20 cellular contexts compared by ENCODE assay signal in genomic region chr9:68336639-68337339, GRCh38. TPM values are rescaled to one million over a fixed set of nuclear protein-coding genes. Genes with fewer than 3 reads are reported as not detected.
"Had no signal": no experiment of that assay in that cellular context is flagged by ENCODE, and none has a peak within 500 bp of the region (broad histone marks: within the 10 kb centered on the region; RNA-seq: fewer than 3 reads in every experiment).

No MANE protein-coding gene starts in this region.

RNA-seq across cellular contexts. Expression of gene PGM5, which starts 19.6 kb away (rescaled TPM):
- total RNA-seq: natural killer cell treated with Interleukin-12 subunit alpha and Interleukin-12 subunit beta and Interleukin-15 and Interleukin-18, amount 100 ng/mL, for 72 hours; osteocyte had no signal
- polyA plus RNA-seq: naive thymus-derived CD4-positive, alpha-beta T cell had no signal

RNA-seq across cellular contexts. Expression of gene FOXD4L3, which starts 34.1 kb away (rescaled TPM):
- total RNA-seq: heart right ventricle; hepatocyte; kidney epithelial cell; left lobe of liver; lower leg skin; lung microvascular endothelial cell; mesenteric fat pad; myocyte; natural killer cell treated with Interleukin-12 subunit alpha and Interleukin-12 subunit beta and Interleukin-15 and Interleukin-18, amount 100 ng/mL, for 72 hours; neural crest cell; osteocyte; posterior vena cava; psoas muscle; skeletal muscle tissue; stomach; testis; transverse colon; upper lobe of right lung had no signal
- polyA plus RNA-seq: heart right ventricle; hepatocyte; naive thymus-derived CD4-positive, alpha-beta T cell; smooth muscle cell; stomach had no signal
